ENCODE assay signal across 12 cellular contexts in genomic region chr12:34400986-34401658, GRCh38.
A peak's percentile ranks its signal among the peaks of the same experiment; 100 is the strongest.
DNase-seq lines count a peak whose midpoint lies in the region; ATAC-seq and TF ChIP-seq lines count a peak whose summit lies in the region.
"Had no signal": no experiment of that assay in that cellular context is flagged by ENCODE, and none has a peak within 500 bp of the region (broad histone marks: within the 10 kb centered on the region; RNA-seq: fewer than 3 reads in every experiment).

No MANE protein-coding gene starts in this region.

- H3K27ac Mint-ChIP-seq in WTC11, result no peak overlapping the region
- H3K27ac Mint-ChIP-seq: CD8-positive, alpha-beta T cell had no signal

- H3K36me3 ChIP-seq in psoas muscle (ENCODE audit: insufficient read depth in 1 of 2, low read depth in 1 of 2) (no peaks in the 10 kb centered on the region), mesenchymal stem cell (ENCODE audit: control insufficient read depth in 1 of 2, insufficient read depth in 2 of 2, low read depth in 1 of 2, low read length in 2 of 2) (no peaks in the 10 kb centered on the region)
- H3K36me3 ChIP-seq: gastrocnemius medialis had no signal

- H4K91ac ChIP-seq in mesenchymal stem cell (ENCODE audit: low read length), result no peak overlapping the region

- no peak overlapping the region for H3K4me2 ChIP-seq in mesenchymal stem cell (ENCODE audit: low read length, poor library complexity, severe bottlenecking)

- TF ChIP-seq CTCF in WTC11 (IDR thresholded peaks at IDR 0.05) (no peak), psoas muscle (IDR thresholded peaks at IDR 0.05) (no peak)

- peaks cover 44% of the 10 kb centered on the region for H3K9me3 Mint-ChIP-seq in WTC11
- H3K9me3 Mint-ChIP-seq: CD8-positive, alpha-beta T cell had no signal

- H3K27me3 Mint-ChIP-seq in WTC11 (ENCODE audit: low read depth), result peaks cover 8% of the 10 kb centered on the region

- no peaks in the 10 kb centered on the region for H3K4me1 Mint-ChIP-seq in WTC11

- H3K4ac ChIP-seq in mesenchymal stem cell (ENCODE audit: low read depth in 1 of 2, low read length in 2 of 2), result no peak overlapping the region

- no peak overlapping the region for H2AFZ ChIP-seq in mesenchymal stem cell (ENCODE audit: low read depth, low read length)

- H3K18ac ChIP-seq in mesenchymal stem cell (ENCODE audit: low read depth in 1 of 2, low read length in 2 of 2), result no peak overlapping the region

- H3K9me3 ChIP-seq in psoas muscle, result no peaks in the 10 kb centered on the region
- H3K9me3 ChIP-seq in mesenchymal stem cell (ENCODE audit: control insufficient read depth, low read length), result peaks cover 7% of the 10 kb centered on the region
- H3K9me3 ChIP-seq: gastrocnemius medialis had no signal

- H3K27me3 ChIP-seq in psoas muscle (ENCODE audit: insufficient read depth in 3 of 3, low read length in 2 of 3) (peaks cover 0 to 2% (median 0%) of the 10 kb centered on the region in 3 donors), mesenchymal stem cell (ENCODE audit: control insufficient read depth in 1 of 2, insufficient read depth in 1 of 2, low read length in 2 of 2) (no peaks in the 10 kb centered on the region)
- H3K27me3 ChIP-seq: gastrocnemius medialis had no signal

- no peak overlapping the region for H2AK5ac ChIP-seq in mesenchymal stem cell (ENCODE audit: low read length, severe bottlenecking)

- WGBS in psoas muscle, 3 donors, result 62 to 68% (median 63%) methylated on average over 21 to 25 of the region's 25 CpGs
- 78% methylated on average over 25 of the region's 25 CpGs for WGBS in mesenchymal stem cell

- peak; percentile 5 for DNase-seq in D341Med (ENCODE audit: low spot score)
- DNase-seq in WTC11 (ENCODE audit: low spot score), result peak; percentile 3
- DNase-seq in Right ventricle myocardium superior, result peak; percentile 17
- peak; percentile 3 to 25 for DNase-seq in psoas muscle
- DNase-seq in DMS 273 treated with DMSO at 0.1 percent for 48 hours (lab: John Stamatoyannopoulos, UW), result no peak
- DNase-seq in NCI-H1930 (lab: John Stamatoyannopoulos, UW), result no peak
- no peak for DNase-seq in mesenchymal stem cell
- DNase-seq in NCI-H1417 treated with DMSO at 0.1 percent for 48 hours (lab: John Stamatoyannopoulos, UW), result no peak
- DNase-seq: OCI-M1, trophoblast cell had no signal

- POLR2A ChIA-PET in WTC11 (lab: Charles Lee), result no interaction called here

- H3K27ac ChIP-seq in psoas muscle (no peak overlapping the region), mesenchymal stem cell (ENCODE audit: low read length, poor library complexity, severe bottlenecking) (no peak overlapping the region)
- H3K27ac ChIP-seq: gastrocnemius medialis had no signal

- peaks cover 66% of the 10 kb centered on the region for H3K36me3 Mint-ChIP-seq in WTC11
- H3K36me3 Mint-ChIP-seq: CD8-positive, alpha-beta T cell had no signal

- H2BK12ac ChIP-seq in mesenchymal stem cell (ENCODE audit: low read length in 2 of 2), result no peak overlapping the region

- ATAC-seq in WTC11 (no peak), Right ventricle myocardium superior (ENCODE audit: poor library complexity) (no peak), psoas muscle (no peak)
- ATAC-seq: CD8-positive, alpha-beta T cell; gastrocnemius medialis had no signal

- H3K9ac ChIP-seq in mesenchymal stem cell (ENCODE audit: low read length), result no peak overlapping the region

- H3K23ac ChIP-seq in mesenchymal stem cell (ENCODE audit: low read length in 2 of 2), result no peak overlapping the region

- H3K4me3 ChIP-seq in psoas muscle (no peak overlapping the region), mesenchymal stem cell (ENCODE audit: insufficient read depth in 1 of 2, low read depth in 1 of 2, low read length in 2 of 2) (no peak overlapping the region)
- H3K4me3 ChIP-seq: gastrocnemius medialis had no signal

- intact Hi-C loops in Right ventricle myocardium superior (cut with DNase I), result no loop called here
- intact Hi-C loops in psoas muscle (cut with DNase I), result no loop called here

- H3K4me1 ChIP-seq in psoas muscle, result no peaks in the 10 kb centered on the region
- no peaks in the 10 kb centered on the region for H3K4me1 ChIP-seq in mesenchymal stem cell (ENCODE audit: control insufficient read depth, insufficient read depth, low read depth, low read length)
- H3K4me1 ChIP-seq: gastrocnemius medialis had no signal

- no peak overlapping the region for H2BK15ac ChIP-seq in mesenchymal stem cell (ENCODE audit: low read depth, poor library complexity, severe bottlenecking)

- CTCF ChIA-PET in WTC11 (lab: Charles Lee), result no interaction called here

- H2BK5ac ChIP-seq in mesenchymal stem cell (ENCODE audit: low read depth, low read length, poor library complexity, severe bottlenecking), result no peak overlapping the region

- H3K14ac ChIP-seq in mesenchymal stem cell (ENCODE audit: low read length in 2 of 2), result no peak overlapping the region

- no peak overlapping the region for H3K4me3 Mint-ChIP-seq in WTC11
- H3K4me3 Mint-ChIP-seq: CD8-positive, alpha-beta T cell had no signal

- H4K8ac ChIP-seq in mesenchymal stem cell (ENCODE audit: low read length), result no peak overlapping the region

- no peaks in the 10 kb centered on the region for H3K79me1 ChIP-seq in mesenchymal stem cell (replicated peaks; ENCODE audit: low read length, poor library complexity, severe bottlenecking)

- H2BK120ac ChIP-seq in mesenchymal stem cell (ENCODE audit: low read depth, low read length), result no peak overlapping the region

TF ChIP-seq in WTC11, 78 proteins besides CTCF, POLR2A, EP300 and RAD21:
- TF ChIP-seq EMX1 (CRISPR knock-in tag; IDR thresholded peaks at IDR 0.05) (no peak), RELA (CRISPR knock-in tag; IDR thresholded peaks at IDR 0.05; ENCODE audit: borderline replicate concordance) (no peak), MXD4 (CRISPR knock-in tag; IDR thresholded peaks at IDR 0.05; ENCODE audit: borderline replicate concordance) (no peak), FOXP1 (CRISPR knock-in tag; IDR thresholded peaks at IDR 0.05; ENCODE audit: borderline replicate concordance) (no peak), TEAD4 (CRISPR knock-in tag; IDR thresholded peaks at IDR 0.05) (no peak), NFATC4 (CRISPR knock-in tag; IDR thresholded peaks at IDR 0.05) (no peak), ZNF263 (CRISPR knock-in tag; IDR thresholded peaks at IDR 0.05; ENCODE audit: low read depth) (no peak), E2F4 (CRISPR knock-in tag; IDR thresholded peaks at IDR 0.05; ENCODE audit: borderline replicate concordance, low read depth) (no peak), NFE2L1 (CRISPR knock-in tag; IDR thresholded peaks at IDR 0.05) (no peak)
TF ChIP-seq in WTC11: peak in this region for 0.

Comparison
In these comparisons a context has a peak if more than half of its experiments do, and no peak if none do; other contexts are left out.
1. DNase-seq: peak in D341Med (single experiment), WTC11 (single experiment), Right ventricle myocardium superior (single experiment) and psoas muscle (2 of 2); none in DMS 273 treated with DMSO at 0.1 percent for 48 hours (single experiment), NCI-H1930 (0 of 2), mesenchymal stem cell (single experiment) and NCI-H1417 treated with DMSO at 0.1 percent for 48 hours (single experiment).